ENCODE assay signal across 9 cellular contexts in genomic region chrX:154717824-154718223, GRCh38. TPM values are rescaled to one million over a fixed set of nuclear protein-coding genes. Genes with fewer than 3 reads are reported as not detected.
DNase-seq lines count a peak whose midpoint lies in the region; ATAC-seq and TF ChIP-seq lines count a peak whose summit lies in the region.
"Had no signal": no experiment of that assay in that cellular context is flagged by ENCODE, and none has a peak within 500 bp of the region (broad histone marks: within the 10 kb centered on the region; RNA-seq: fewer than 3 reads in every experiment).

No MANE protein-coding gene starts in this region.

- H3F3A ChIP-seq in GM23248 (ENCODE audit: insufficient read depth) = peaks cover 5% of the 10 kb centered on the region; the same call in 1 of the 2 replicates

- CTCF ChIA-PET in RWPE1 (lab: Yijun Ruan, JAX) = no interaction called here

- DNase-seq in SKM-1 treated with dmso at 0.1 percent for 144 hours (lab: John Stamatoyannopoulos, UW; ENCODE audit: unreplicated experiment) (peak; percentile 34), SKM-1 (lab: John Stamatoyannopoulos, UW; ENCODE audit: unreplicated experiment) (no peak), NOMO-1 (lab: John Stamatoyannopoulos, UW; ENCODE audit: unreplicated experiment in 2 of 2) (peak; percentile 15 to 59), body of pancreas (peak in 3 of 4 donors; percentile 14 to 26 (median 17)), skeletal muscle cell (ENCODE audit: low read depth) (peak; percentile 64), RWPE1 (ENCODE audit: low spot score) (no peak), GM23248 (no peak), T-helper 9 cell (no peak)
- DNase-seq: stimulated activated CD4-positive, alpha-beta T cell treated with anti-CD3 and anti-CD28 coated beads, Interleukin-2, amount 100 ng/mL, for 48 hours had no signal

- no peaks in the 10 kb centered on the region for H3K79me2 ChIP-seq in GM23248 (ENCODE audit: insufficient read depth)

- H3K27me3 ChIP-seq in body of pancreas = no peaks in the 10 kb centered on the region
- H3K27me3 ChIP-seq in GM23248 (replicated peaks; ENCODE audit: insufficient read depth) = no peaks in the 10 kb centered on the region

- peak in 1 of 7 experiments; percentile 2 for TF ChIP-seq CTCF in body of pancreas (IDR thresholded peaks at IDR 0.05)
- no peak for TF ChIP-seq CTCF in RWPE1 (conservative IDR thresholded peaks at IDR 0.05; ENCODE audit: low read depth)

- H3K9me3 ChIP-seq in body of pancreas (no peaks in the 10 kb centered on the region), GM23248 (ENCODE audit: low read depth) (no peaks in the 10 kb centered on the region)

- H3K9me2 ChIP-seq in GM23248 (ENCODE audit: insufficient read depth) = no peaks in the 10 kb centered on the region

- H3K4me3 ChIP-seq in body of pancreas (no peak overlapping the region), skeletal muscle cell (ENCODE audit: low read depth, low read length) (no peak overlapping the region), GM23248 (no peak overlapping the region)

- no peaks in the 10 kb centered on the region for H3K4me1 ChIP-seq in body of pancreas
- peaks cover 2% of the 10 kb centered on the region; the same call in 1 of the 2 replicates for H3K4me1 ChIP-seq in GM23248 (ENCODE audit: insufficient read depth)

- POLR2A ChIA-PET in RWPE1 (lab: Yijun Ruan, JAX; ENCODE audit: low non-redundant PET) = no interaction called here

- in situ Hi-C loops in GM23248 (cut with MboI) = no loop called here

- H3K9ac ChIP-seq in GM23248 = no peak overlapping the region

- no peak for ATAC-seq in body of pancreas

- intact Hi-C loops in body of pancreas (cut with DNase I) = no loop called here

- H3K27ac ChIP-seq in body of pancreas = peak overlapping the region in 1 of 4 donors; percentile 11
- no peak overlapping the region for H3K27ac ChIP-seq in RWPE1
- no peak overlapping the region for H3K27ac ChIP-seq in GM23248

- H2AFZ ChIP-seq in GM23248 = no peak overlapping the region

- no peaks in the 10 kb centered on the region for H4K20me1 ChIP-seq in GM23248 (ENCODE audit: insufficient read depth)

- H3K36me3 ChIP-seq in body of pancreas (replicated peaks in 1 of 2; ENCODE audit: insufficient read depth in 1 of 2, low read depth in 2 of 2) (no peaks in the 10 kb centered on the region), GM23248 (ENCODE audit: low read depth) (no peaks in the 10 kb centered on the region)

- H3K4me2 ChIP-seq in GM23248 (ENCODE audit: unreplicated experiment) = no peak overlapping the region

- 32 to 80% methylated on average over 1 to 7 of the region's 7 CpGs for WGBS in body of pancreas, 2 donors
- 85% methylated on average over 7 of the region's 7 CpGs for WGBS in GM23248 (ENCODE audit: low coverage in 1 of 2, low lambda C conversion rate in 2 of 2, missing lambda C conversion rate in 2 of 2), 2 experiments

- TF ChIP-seq POLR2A in body of pancreas (IDR thresholded peaks at IDR 0.05) = no peak

RNA-seq across cellular contexts. Expression of gene GAB3, which starts 33.1 kb away (rescaled TPM):
- total RNA-seq in body of pancreas = 1 to 10 TPM in 1 of 2 donors, under 1 TPM in 1; 0.66 to 3.4 TPM
- total RNA-seq in GM23248 (2014; rRNA removed; shearing (Covaris generic)) = 0.25 and 0.76 TPM in 2 replicates
- 0.89 and 1.0 TPM in 2 replicates for polyA plus RNA-seq in GM23248 (2016; fragmentation: Nextera tagmentation; extraction: Ambion mirVana)

RNA-seq across cellular contexts. Expression of gene DKC1, which starts 44.8 kb away (rescaled TPM):
- 10 to 100 TPM; 17.9 to 26.0 TPM for total RNA-seq in body of pancreas
- total RNA-seq in GM23248 (2014; rRNA removed; shearing (Covaris generic)) = 30.0 and 40.1 TPM in 2 replicates
- 41.3 and 42.9 TPM in 2 replicates for polyA plus RNA-seq in GM23248 (2016; fragmentation: Nextera tagmentation; extraction: Ambion mirVana)

Comparison
In these comparisons a context has a peak if more than half of its experiments do, and no peak if none do; other contexts are left out.
1. DNase-seq: peak in SKM-1 treated with dmso at 0.1 percent for 144 hours (single experiment), NOMO-1 (2 of 2), body of pancreas (3 of 4) and skeletal muscle cell (single experiment); none in SKM-1 (single experiment), RWPE1 (single experiment), GM23248 (single experiment) and T-helper 9 cell (single experiment).